ENCODE assay signal across 18 cellular contexts in the genomic region with DNA sequence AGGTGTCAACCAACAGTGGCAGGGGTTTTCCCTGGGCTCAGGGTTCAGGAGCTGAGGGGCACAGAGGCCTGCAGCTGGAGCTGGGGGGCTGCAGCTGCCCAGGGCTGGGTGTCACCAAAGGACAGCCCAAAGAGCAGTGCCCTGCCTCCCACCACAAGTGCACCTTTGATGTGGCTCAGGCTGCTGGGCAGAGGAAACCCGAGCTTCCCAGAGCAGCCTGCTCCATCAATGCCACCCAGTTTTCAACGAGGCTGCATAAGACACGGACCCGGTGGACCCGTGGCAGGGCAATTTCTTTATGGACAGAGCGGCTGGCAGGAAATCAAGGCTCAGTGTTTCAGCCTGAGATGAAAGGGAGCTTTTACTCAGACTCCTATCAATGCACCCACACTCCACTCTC. TPM values are rescaled to one million over a fixed set of nuclear protein-coding genes. Genes with fewer than 3 reads are reported as not detected.
"Had no signal": no experiment of that assay in that cellular context is flagged by ENCODE, and none has a peak within 500 bp of the region (broad histone marks: within the 10 kb centered on the region; RNA-seq: fewer than 3 reads in every experiment).

No MANE protein-coding gene starts in this region.

- H3K4me2 ChIP-seq: hepatocyte had no signal

- H3K4me3 ChIP-seq: dorsolateral prefrontal cortex, hepatocyte, lung, mucosa of descending colon, stomach, thoracic aorta, transverse colon had no signal

- H3K4me1 ChIP-seq: stomach, transverse colon had no signal

- H3K79me2 ChIP-seq: hepatocyte had no signal

- H3K36me3 ChIP-seq: stomach, thoracic aorta, transverse colon had no signal

- H3K27ac ChIP-seq: dorsolateral prefrontal cortex, hepatocyte, stomach, thoracic aorta, transverse colon had no signal

- DNase-seq: cortex of kidney; effector CD8-positive, alpha-beta T cell; foreskin melanocyte; kidney; left cardiac atrium; left ventricle myocardium superior; mucosa of descending colon; naive thymus-derived CD8-positive, alpha-beta T cell; right cardiac atrium; small intestine; stimulated activated CD4-positive, alpha-beta T cell treated with anti-CD3 and anti-CD28 coated beads, Interleukin-12 subunit alpha, Interleukin-12 subunit beta, amount 100 ng/mL, for 4 hours; stimulated activated naive CD4-positive, alpha-beta T cell; stomach; transverse colon had no signal

- H3K27me3 ChIP-seq: dorsolateral prefrontal cortex, hepatocyte had no signal

- ATAC-seq: left cardiac atrium; left ventricle myocardium superior; mucosa of descending colon; naive thymus-derived CD8-positive, alpha-beta T cell; right cardiac atrium had no signal

- FAIRE-seq: kidney, small intestine had no signal

- H3K9me3 ChIP-seq: mucosa of descending colon, stomach, thoracic aorta, transverse colon had no signal

- H2AFZ ChIP-seq: hepatocyte had no signal

RNA-seq across cellular contexts. Expression of a gene that starts 18.8 kb away (rescaled TPM):
- polyA plus RNA-seq: naive thymus-derived CD8-positive, alpha-beta T cell had no signal
